Comparison of ENCODE assay signal across 22 cellular contexts in the genomic region with DNA sequence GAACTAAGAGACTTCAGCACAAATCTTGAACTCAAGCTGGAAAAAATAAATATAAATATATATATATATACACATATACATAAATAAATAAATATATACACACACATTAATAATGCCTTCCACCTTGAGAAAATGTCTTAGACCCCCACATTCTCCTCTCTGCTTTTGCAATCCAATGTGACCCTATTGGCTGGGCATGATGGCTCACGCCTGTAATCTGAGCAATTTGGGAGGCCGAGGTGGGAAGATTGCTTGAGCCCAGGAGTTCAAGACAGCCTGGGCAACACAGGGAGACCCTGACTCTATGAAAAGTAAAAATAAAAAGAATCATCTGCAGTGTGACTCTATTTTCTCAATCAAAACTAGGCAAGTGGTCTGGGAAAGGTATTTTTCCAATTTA.
"Had no signal": no experiment of that assay in that cellular context is flagged by ENCODE, and none has a peak within 500 bp of the region (broad histone marks: within the 10 kb centered on the region; RNA-seq: fewer than 3 reads in every experiment).

No MANE protein-coding gene starts in this region.

- H3K27ac Mint-ChIP-seq: endodermal cell; natural killer cell; progenitor cell of endocrine pancreas; stimulated activated naive B cell treated with anti-CD40 and anti-IgM and Interleukin-4, amounts not matched to agents 10 μg/mL and 1 μg/mL and 100 μg/mL, for 72 hours; stimulated activated naive CD8-positive, alpha-beta T cell treated with anti-CD3 and anti-CD28 coated beads, Interleukin-15, Interleukin-2, amounts not matched to agents 100 ng/mL and 50 ng/mL, for 24 hours had no signal

- H3K36me3 ChIP-seq: gastrocnemius medialis, lower lobe of right lung, pancreas, right lobe of liver, transverse colon, vagina had no signal

- H3K9me3 Mint-ChIP-seq: endodermal cell; natural killer cell; stimulated activated naive B cell treated with anti-CD40 and anti-IgM and Interleukin-4, amounts not matched to agents 10 μg/mL and 1 μg/mL and 100 μg/mL, for 72 hours; stimulated activated naive CD8-positive, alpha-beta T cell treated with anti-CD3 and anti-CD28 coated beads, Interleukin-15, Interleukin-2, amounts not matched to agents 100 ng/mL and 50 ng/mL, for 24 hours had no signal

- H3K4me1 Mint-ChIP-seq: natural killer cell; stimulated activated naive B cell treated with anti-CD40 and anti-IgM and Interleukin-4, amounts not matched to agents 10 μg/mL and 1 μg/mL and 100 μg/mL, for 72 hours had no signal

- H3K4me3 ChIP-seq: dorsolateral prefrontal cortex, gastrocnemius medialis, lower lobe of right lung, pancreas, right lobe of liver, transverse colon, vagina had no signal

- H3K4me3 Mint-ChIP-seq: endodermal cell; natural killer cell; stimulated activated naive B cell treated with anti-CD40 and anti-IgM and Interleukin-4, amounts not matched to agents 10 μg/mL and 1 μg/mL and 100 μg/mL, for 72 hours; stimulated activated naive CD8-positive, alpha-beta T cell treated with anti-CD3 and anti-CD28 coated beads, Interleukin-15, Interleukin-2, amounts not matched to agents 100 ng/mL and 50 ng/mL, for 24 hours had no signal

- H3K4me1 ChIP-seq: lower lobe of right lung, pancreas, right lobe of liver had no signal

- H3K36me3 Mint-ChIP-seq: natural killer cell; stimulated activated naive B cell treated with anti-CD40 and anti-IgM and Interleukin-4, amounts not matched to agents 10 μg/mL and 1 μg/mL and 100 μg/mL, for 72 hours had no signal

- H3K27me3 ChIP-seq: gastrocnemius medialis, pancreas, right lobe of liver, transverse colon, vagina had no signal

- H3K27ac ChIP-seq: dorsolateral prefrontal cortex, epithelial cell of prostate, gastrocnemius medialis, lower lobe of right lung, pancreas, right lobe of liver, transverse colon, vagina had no signal

- DNase-seq: dorsolateral prefrontal cortex; effector CD8-positive, alpha-beta T cell; endodermal cell; foreskin fibroblast; gastrocnemius medialis; head of caudate nucleus; left ventricle myocardium superior; lower lobe of right lung; natural killer cell; occipital lobe; pancreas; right lobe of liver; small intestine; stimulated activated CD4-positive, alpha-beta T cell treated with anti-CD3 and anti-CD28 coated beads, Interleukin-15, amount 100 ng/mL, for 24 hours; stimulated activated CD4-positive, alpha-beta T cell treated with anti-CD3 and anti-CD28 coated beads, Interleukin-2, amount 100 ng/mL, for 48 hours; stimulated activated naive B cell treated with anti-CD40 and anti-IgM and Interleukin-4, amounts not matched to agents 10 μg/mL and 1 μg/mL and 100 μg/mL, for 72 hours; transverse colon had no signal

- H3K9me3 ChIP-seq: gastrocnemius medialis, lower lobe of right lung, pancreas, right lobe of liver, transverse colon, vagina had no signal

- ATAC-seq: esophagus mucosa; gastrocnemius medialis; left ventricle myocardium superior; lower lobe of right lung; natural killer cell; pancreas; right lobe of liver; stimulated activated naive B cell treated with anti-CD40 and anti-IgM and Interleukin-4, amounts not matched to agents 10 μg/mL and 1 μg/mL and 100 μg/mL, for 72 hours had no signal
